Comparison of ENCODE assay signal across 10 cellular contexts in genomic region chr20:37356387-37356786, GRCh38. TPM values are rescaled to one million over a fixed set of nuclear protein-coding genes. Genes with fewer than 3 reads are reported as not detected.
DNase-seq lines count a peak whose midpoint lies in the region; ATAC-seq and TF ChIP-seq lines count a peak whose summit lies in the region.
"Had no signal": no experiment of that assay in that cellular context is flagged by ENCODE, and none has a peak within 500 bp of the region (broad histone marks: within the 10 kb centered on the region; RNA-seq: fewer than 3 reads in every experiment).

No MANE protein-coding gene starts in this region.

- in situ Hi-C loops in transverse colon (cut with MboI; ENCODE audit: low pct_ligation_motif_present in 1 of 4, low pct_unique_long_range_greater_than_20kb in 1 of 4, low sequenced_read_pairs in 3 of 4) = no loop called here

- H3K27me3 ChIP-seq in breast epithelium = no peaks in the 10 kb centered on the region
- no peaks in the 10 kb centered on the region for H3K27me3 ChIP-seq in right lobe of liver
- H3K27me3 ChIP-seq in transverse colon = no peaks in the 10 kb centered on the region

- peaks cover 9 to 15% of the 10 kb centered on the region in 2 donors for H3K4me1 ChIP-seq in breast epithelium
- H3K4me1 ChIP-seq in right lobe of liver = no peaks in the 10 kb centered on the region
- peaks cover 29 to 53% (median 41%) of the 10 kb centered on the region in 4 donors for H3K4me1 ChIP-seq in transverse colon

- TF ChIP-seq POLR2A in breast epithelium (IDR thresholded peaks at IDR 0.05) (no peak), right lobe of liver (IDR thresholded peaks at IDR 0.05) (no peak), transverse colon (IDR thresholded peaks at IDR 0.05) (no peak)

- H3K9me3 ChIP-seq in breast epithelium = no peaks in the 10 kb centered on the region
- H3K9me3 ChIP-seq in right lobe of liver = no peaks in the 10 kb centered on the region
- no peaks in the 10 kb centered on the region for H3K9me3 ChIP-seq in transverse colon

- no peak overlapping the region for H3K4me3 ChIP-seq in breast epithelium
- H3K4me3 ChIP-seq in right lobe of liver = no peak overlapping the region
- H3K4me3 ChIP-seq in transverse colon = no peak overlapping the region

- no peak for TF ChIP-seq EP300 in transverse colon (IDR thresholded peaks at IDR 0.05; ENCODE audit: low read depth)

- DNase-seq in NCI-H2196 (lab: John Stamatoyannopoulos, UW; ENCODE audit: unreplicated experiment) (peak; percentile 32), NCI-H2196 treated with DMSO at 0.1 percent for 48 hours (lab: John Stamatoyannopoulos, UW; ENCODE audit: unreplicated experiment) (no peak), breast epithelium (ENCODE audit: low spot score in 2 of 2) (peak; percentile 63 to 76), right lobe of liver (peak; percentile 70 to 71 (median 71)), transverse colon (peak; percentile 59), NCI-H1092 (lab: John Stamatoyannopoulos, UW) (no peak)
- no peak for DNase-seq in stimulated activated CD4-positive, alpha-beta T cell treated with anti-CD3 and anti-CD28 coated beads, Interleukin-2, amount 100 ng/mL, for 48 hours
- DNase-seq: T-helper 17 cell had no signal

- intact Hi-C loops in breast epithelium (cut with DNase I; ENCODE audit: low total_unique reads) (no loop called here), right lobe of liver (cut with DNase I) (no loop called here), transverse colon (cut with DNase I; ENCODE audit: low total_unique reads) (no loop called here)

- ATAC-seq in right lobe of liver (peak; percentile 22 to 63 (median 49)), GM18867 (IDR thresholded peaks at IDR 0.05; ENCODE audit: unreplicated experiment) (no peak)
- ATAC-seq: T-helper 17 cell had no signal

- H3K27ac ChIP-seq in breast epithelium = peak overlapping the region; percentile 56 to 72
- no peak overlapping the region for H3K27ac ChIP-seq in right lobe of liver
- H3K27ac ChIP-seq in transverse colon = peak overlapping the region; percentile 34 to 65 (median 59)
- H3K27ac ChIP-seq: 22Rv1 had no signal

- 60% methylated on average over 1 of the region's 8 CpGs for WGBS in right lobe of liver (ENCODE audit: insufficient coverage, low coverage, low lambda C conversion rate, missing lambda C conversion rate)
- WGBS in transverse colon (ENCODE audit: low coverage in 1 of 2), 2 donors = 54% methylated on average over 7 of the region's 8 CpGs; no CpG with 5 or more reads in 1 of the 2 donors

- H3K36me3 ChIP-seq in breast epithelium (no peaks in the 10 kb centered on the region), right lobe of liver (no peaks in the 10 kb centered on the region), transverse colon (no peaks in the 10 kb centered on the region)

- no peak for TF ChIP-seq CTCF in breast epithelium (IDR thresholded peaks at IDR 0.05)
- no peak for TF ChIP-seq CTCF in right lobe of liver (IDR thresholded peaks at IDR 0.05)
- TF ChIP-seq CTCF in transverse colon (IDR thresholded peaks at IDR 0.05) = no peak

RNA-seq across cellular contexts. Expression of gene SRC, which starts 10.4 kb away (rescaled TPM):
- total RNA-seq in breast epithelium (10 to 100 TPM; 12.8 to 25.6 (median 20.6) TPM), right lobe of liver (10 to 100 TPM in 4 of 6 experiments, 1 to 10 TPM in 2; 3.1 to 17.3 (median 11.2) TPM), transverse colon (100 to 1,000 TPM in 3 of 4 donors, 10 to 100 TPM in 1; 87.0 to 155 (median 130) TPM)

Comparison
In these comparisons a context has a peak if more than half of its experiments do, and no peak if none do; other contexts are left out.
1. DNase-seq: peak in NCI-H2196 (single experiment), breast epithelium (2 of 2), right lobe of liver (3 of 3) and transverse colon (single experiment); none in NCI-H2196 treated with DMSO at 0.1 percent for 48 hours (single experiment), stimulated activated CD4-positive, alpha-beta T cell treated with anti-CD3 and anti-CD28 coated beads, Interleukin-2, amount 100 ng/mL, for 48 hours (0 of 2) and NCI-H1092 (single experiment).
2. H3K27ac ChIP-seq: peak in breast epithelium (2 of 2) and transverse colon (4 of 4); none in right lobe of liver (0 of 3).